Comparison of ENCODE assay signal across 8 cellular contexts in genomic region chr5:139403418-139403786, GRCh38. TPM values are rescaled to one million over a fixed set of nuclear protein-coding genes. Genes with fewer than 3 reads are reported as not detected.
DNase-seq lines count a peak whose midpoint lies in the region; ATAC-seq, FAIRE-seq and TF ChIP-seq lines count a peak whose summit lies in the region.

No MANE protein-coding gene starts in this region.

- peaks cover 0 to 10% of the 10 kb centered on the region in 2 donors for H3K4me1 ChIP-seq in ascending aorta
- H3K4me1 ChIP-seq in HepG2 (ENCODE audit: insufficient read depth, low read length), result peaks cover 49% of the 10 kb centered on the region
- H3K4me1 ChIP-seq in transverse colon, result peaks cover 5 to 16% (median 12%) of the 10 kb centered on the region in 4 donors

- intact Hi-C loops in ascending aorta (cut with DNase I), result loop anchor here (5.0 kb wide), 3 partner anchors 61 to 861 kb away; partner anchors contain the start of genes ETF1, MATR3 and PAIP2
- intact Hi-C loops in HepG2 (cut with micrococcal nuclease; ENCODE audit: unreplicated experiment), result loop anchor here (2.0 kb wide), 1 partner anchor 19 kb away; no protein-coding TSS in a partner anchor
- intact Hi-C loops in transverse colon (cut with DNase I; ENCODE audit: low total_unique reads), result no loop called here

- DNase-seq in activated CD8-positive, alpha-beta memory T cell treated with anti-CD3 and anti-CD28 coated beads, Interleukin-2, amount 10 ng/mL, durations not matched to agents 7 days and 5 days, result no peak
- DNase-seq in activated CD8-positive, alpha-beta memory T cell treated with anti-CD3 and anti-CD28 coated beads, Interleukin-2, amount 50 U/mL, for 48 hours, result no peak
- DNase-seq in ascending aorta (ENCODE audit: low spot score in 2 of 2) (no peak), HepG2 (ENCODE audit: low spot score) (no peak), transverse colon (no peak), HCEC 1CT (no peak)

- TF ChIP-seq POLR2A in HepG2 (IDR thresholded peaks at IDR 0.05; ENCODE audit: insufficient read depth in 1 of 2, low read depth in 2 of 2, low read length in 2 of 2) (no peak), transverse colon (IDR thresholded peaks at IDR 0.05) (no peak)

- H3K27ac ChIP-seq in ascending aorta (peak overlapping the region; percentile 88 to 90), HepG2 (ENCODE audit: extremely low read length, insufficient read depth, low read length) (peak overlapping the region; percentile 78), transverse colon (peak overlapping the region; percentile 86 to 93 (median 90))

- peaks cover 47% of the 10 kb centered on the region for H3K4me1 Mint-ChIP-seq in activated CD8-positive, alpha-beta memory T cell treated with anti-CD3 and anti-CD28 coated beads, Interleukin-2, amount 10 ng/mL, durations not matched to agents 7 days and 5 days

- POLR2A ChIA-PET in HepG2 (lab: Yijun Ruan, JAX), result interaction anchor here (0.7 to 1.4 kb wide), 7 partner anchors 8 to 36 kb away, joined by 3 to 8 read pairs (median 4); partner anchors contain the start of genes DNAJC18, PROB1 and SLC23A1

- H2AFZ ChIP-seq in HepG2 (ENCODE audit: low read length), result no peak overlapping the region

- H3K9ac ChIP-seq in HepG2 (ENCODE audit: insufficient read depth, low read depth, low read length), result peak overlapping the region; percentile 76

- TF ChIP-seq EP300 in HepG2 (IDR thresholded peaks at IDR 0.05; ENCODE audit: low read depth in 2 of 2, low read length in 2 of 2) (no peak), HepG2 (CRISPR knock-in tag; IDR thresholded peaks at IDR 0.05; ENCODE audit: borderline replicate concordance) (no peak), transverse colon (IDR thresholded peaks at IDR 0.05; ENCODE audit: low read depth) (no peak)

- CTCF ChIA-PET in activated CD8-positive, alpha-beta memory T cell treated with anti-CD3 and anti-CD28 coated beads, Interleukin-2, amount 10 ng/mL, durations not matched to agents 7 days and 5 days (lab: Charles Lee), result interaction anchor here (0.7 to 4.2 kb wide), 17 partner anchors 8 to 828 kb away, joined by 3 to 32 read pairs (median 5); partner anchors contain the start of genes HSPA9, MZB1, PROB1 and STING1
- CTCF ChIA-PET in HepG2 (lab: Yijun Ruan, JAX; ENCODE audit: low intra/inter-chr PET ratio, low total read pairs), result no interaction called here

- no peaks in the 10 kb centered on the region for H3K27me3 Mint-ChIP-seq in activated CD8-positive, alpha-beta memory T cell treated with anti-CD3 and anti-CD28 coated beads, Interleukin-2, amount 10 ng/mL, durations not matched to agents 7 days and 5 days

- no peaks in the 10 kb centered on the region; the same call in 1 of the 2 replicates for H4K20me1 ChIP-seq in HepG2 (ENCODE audit: insufficient read depth, low read length)

- TF ChIP-seq CTCF in ascending aorta (IDR thresholded peaks at IDR 0.05), result no peak
- TF ChIP-seq CTCF in HepG2 (CRISPR knock-in tag; IDR thresholded peaks at IDR 0.05), result no peak
- no peak for TF ChIP-seq CTCF in transverse colon (IDR thresholded peaks at IDR 0.05)

- H3K27me3 ChIP-seq in ascending aorta (no peaks in the 10 kb centered on the region), HepG2 (ENCODE audit: control insufficient read depth in 1 of 2, insufficient read depth in 2 of 2, low read length in 2 of 2) (no peaks in the 10 kb centered on the region), transverse colon (no peaks in the 10 kb centered on the region)

- 46% methylated on average over 7 of the region's 7 CpGs for WGBS in HepG2 (ENCODE audit: low lambda C conversion rate)
- 16% methylated on average over 7 of the region's 7 CpGs; no CpG with 5 or more reads in 1 of the 2 donors for WGBS in transverse colon (ENCODE audit: low coverage in 1 of 2), 2 donors

- peak overlapping the region; percentile 61 to 62 for H3K4me3 ChIP-seq in ascending aorta
- H3K4me3 ChIP-seq in HepG2 (replicated peaks in 1 of 3; ENCODE audit: insufficient read depth in 1 of 3, low read depth in 2 of 3, low read length in 3 of 3), result peak overlapping the region; percentile 59 to 77 (median 60); a peak in 5 of 6 replicates
- peak overlapping the region; percentile 15 to 60 (median 44) for H3K4me3 ChIP-seq in transverse colon

- H3K4me2 ChIP-seq in HepG2 (ENCODE audit: low read depth, low read length), result peak overlapping the region; percentile 99

- TF ChIP-seq RAD21 in HepG2 (CRISPR knock-in tag; IDR thresholded peaks at IDR 0.05), result no peak

- peaks cover 6% of the 10 kb centered on the region for H3K36me3 Mint-ChIP-seq in activated CD8-positive, alpha-beta memory T cell treated with anti-CD3 and anti-CD28 coated beads, Interleukin-2, amount 10 ng/mL, durations not matched to agents 7 days and 5 days

- in situ Hi-C loops in HepG2 (cut with HindIII; ENCODE audit: extremely low pct_ligation_motif_present, low pct_unique_long_range_greater_than_20kb) (no loop called here), transverse colon (cut with MboI; ENCODE audit: low pct_ligation_motif_present in 1 of 4, low pct_unique_long_range_greater_than_20kb in 1 of 4, low sequenced_read_pairs in 3 of 4) (no loop called here)

- BruUV-seq in HepG2 (replicated peaks; lab: Mats Ljungman, UMichigan), result TSS peak; percentile 93

- H3K4me3 Mint-ChIP-seq in activated CD8-positive, alpha-beta memory T cell treated with anti-CD3 and anti-CD28 coated beads, Interleukin-2, amount 10 ng/mL, durations not matched to agents 7 days and 5 days, result peak overlapping the region; percentile 92

- no peak for FAIRE-seq in HepG2 (lab: Jason Lieb, UNC)

- no peaks in the 10 kb centered on the region for H3K36me3 ChIP-seq in ascending aorta
- H3K36me3 ChIP-seq in HepG2 (replicated peaks in 1 of 2; ENCODE audit: control insufficient read depth in 1 of 2, insufficient read depth in 2 of 2, low read length in 2 of 2), result no peaks in the 10 kb centered on the region; a peak in 2 of 5 replicates
- no peaks in the 10 kb centered on the region for H3K36me3 ChIP-seq in transverse colon

- no peaks in the 10 kb centered on the region for H3K9me3 Mint-ChIP-seq in activated CD8-positive, alpha-beta memory T cell treated with anti-CD3 and anti-CD28 coated beads, Interleukin-2, amount 10 ng/mL, durations not matched to agents 7 days and 5 days (ENCODE audit: low read depth)

- H3K79me2 ChIP-seq in HepG2 (ENCODE audit: insufficient read depth, low read length), result peaks cover 2% of the 10 kb centered on the region

- peak overlapping the region; percentile 99 for H3K27ac Mint-ChIP-seq in activated CD8-positive, alpha-beta memory T cell treated with anti-CD3 and anti-CD28 coated beads, Interleukin-2, amount 10 ng/mL, durations not matched to agents 7 days and 5 days

- ATAC-seq in activated CD8-positive, alpha-beta memory T cell treated with anti-CD3 and anti-CD28 coated beads, Interleukin-2, amount 10 ng/mL, durations not matched to agents 7 days and 5 days, result no peak
- ATAC-seq in HepG2 (no peak; the same call in 2 of the 3 replicates), HG02763 (IDR thresholded peaks at IDR 0.05; ENCODE audit: unreplicated experiment) (no peak), HG03025 (IDR thresholded peaks at IDR 0.05; ENCODE audit: low FRiP score, unreplicated experiment) (no peak)

- H3K9me3 ChIP-seq in ascending aorta (no peaks in the 10 kb centered on the region), HepG2 (ENCODE audit: low read length) (no peaks in the 10 kb centered on the region), transverse colon (no peaks in the 10 kb centered on the region)

RNA-seq across cellular contexts. Expression of gene SPATA24, which starts 0.5 kb away (rescaled TPM):
- total RNA-seq in activated CD8-positive, alpha-beta memory T cell treated with anti-CD3 and anti-CD28 coated beads, Interleukin-2, amount 10 ng/mL, durations not matched to agents 7 days and 5 days, result 1 to 10 TPM; 5.8 to 6.2 TPM
- not detected for total RNA-seq in ascending aorta
- total RNA-seq in HepG2 (2016; rRNA removed; fragmentation: Illumina TruSeq; extraction: Trizol), result 11.1 and 13.0 TPM in 2 replicates
- 6.2 and 6.8 TPM in 2 replicates for total RNA-seq in HepG2 (2016; cell fraction: cytosol; rRNA removed; fragmentation: Illumina TruSeq; extraction: Trizol; ENCODE audit: low read depth)
- total RNA-seq in HepG2 (2016; cell fraction: insoluble cytoplasmic fraction; rRNA removed; fragmentation: Illumina TruSeq; extraction: Trizol), result 10.6 and 12.4 TPM in 2 replicates
- total RNA-seq in HepG2 (2016; cell fraction: membrane; rRNA removed; fragmentation: Illumina TruSeq; extraction: Trizol), result 7.9 and 8.2 TPM in 2 replicates
- 8.6 and 10.2 TPM in 2 replicates for total RNA-seq in HepG2 (2016; cell fraction: nucleus; rRNA removed; fragmentation: Illumina TruSeq; extraction: Trizol)
- polyA plus RNA-seq in HepG2 (2011; rRNA removed), result 6.0 and 8.5 TPM in 2 replicates
- polyA plus RNA-seq in HepG2 (2011; cell fraction: cytosol; rRNA removed), result 5.7 and 6.1 TPM in 2 replicates
- 12.2 and 14.9 TPM in 2 replicates for polyA plus RNA-seq in HepG2 (2011; cell fraction: nucleus; rRNA removed)
- polyA plus RNA-seq in HepG2 (2012), result 14.6 and 18.0 TPM in 2 replicates
- polyA plus RNA-seq in HepG2 (2016; cell fraction: cytosol; fragmentation: Illumina TruSeq; extraction: Trizol; ENCODE audit: low read depth), result 6.8 and 7.1 TPM in 2 replicates
- 12.2 and 14.9 TPM in 2 replicates for polyA plus RNA-seq in HepG2 (2016; cell fraction: insoluble cytoplasmic fraction; fragmentation: Illumina TruSeq; extraction: Trizol; ENCODE audit: low read depth)
- 5.6 and 5.7 TPM in 2 replicates for polyA plus RNA-seq in HepG2 (2016; cell fraction: membrane; fragmentation: Illumina TruSeq; extraction: Trizol; ENCODE audit: low read depth)
- 7.6 and 11.7 TPM in 2 replicates for polyA plus RNA-seq in HepG2 (2016; cell fraction: nucleus; fragmentation: Illumina TruSeq; extraction: Trizol; ENCODE audit: insufficient read depth, low read depth)
- 3.8 and 5.0 TPM in 2 replicates for polyA minus RNA-seq in HepG2 (2011; rRNA and poly(A)+ RNA removed; ENCODE audit: low replicate concordance)
- polyA minus RNA-seq in HepG2 (2011; cell fraction: cytosol; rRNA and poly(A)+ RNA removed), result 3.3 and 4.6 TPM in 2 replicates
- polyA minus RNA-seq in HepG2 (2011; cell fraction: nucleus; rRNA and poly(A)+ RNA removed), result 10.6 and 14.0 TPM in 2 replicates
- total RNA-seq in transverse colon, result 1 to 10 TPM in 2 of 4 donors, not detected in 2; 3.0 TPM

RNA-seq across cellular contexts. Expression of gene PROB1, which starts 8.5 kb away (rescaled TPM):
- total RNA-seq in activated CD8-positive, alpha-beta memory T cell treated with anti-CD3 and anti-CD28 coated beads, Interleukin-2, amount 10 ng/mL, durations not matched to agents 7 days and 5 days, result 10 to 100 TPM in 1 of 2 experiments, 1 to 10 TPM in 1; 6.3 to 10.9 TPM
- total RNA-seq in ascending aorta (4.3 TPM), HepG2 (2016; rRNA removed; fragmentation: Illumina TruSeq; extraction: Trizol) (0.28 and 0.69 TPM in 2 replicates), transverse colon (1 to 10 TPM in 1 of 4 donors, under 1 TPM in 2, not detected in 1; 0.55 to 1.1 (median 0.60) TPM)
- total RNA-seq in HepG2 (2016; cell fraction: cytosol; rRNA removed; fragmentation: Illumina TruSeq; extraction: Trizol; ENCODE audit: low read depth), result not detected in 2 replicates
- 0.18 and 0.63 TPM in 2 replicates for total RNA-seq in HepG2 (2016; cell fraction: insoluble cytoplasmic fraction; rRNA removed; fragmentation: Illumina TruSeq; extraction: Trizol)
- total RNA-seq in HepG2 (2016; cell fraction: membrane; rRNA removed; fragmentation: Illumina TruSeq; extraction: Trizol), result 0.09 and 0.10 TPM in 2 replicates
- total RNA-seq in HepG2 (2016; cell fraction: nucleus; rRNA removed; fragmentation: Illumina TruSeq; extraction: Trizol), result 0.72 and 0.96 TPM in 2 replicates
- 1.1 and 1.9 TPM in 2 replicates for polyA plus RNA-seq in HepG2 (2011; rRNA removed)
- 0.81 and 0.99 TPM in 2 replicates for polyA plus RNA-seq in HepG2 (2011; cell fraction: cytosol; rRNA removed)
- polyA plus RNA-seq in HepG2 (2011; cell fraction: nucleus; rRNA removed), result 10.6 and 11.1 TPM in 2 replicates
- polyA plus RNA-seq in HepG2 (2012), result 1.7 and 2.2 TPM in 2 replicates
- 0.06 and 0.07 TPM in 2 replicates for polyA plus RNA-seq in HepG2 (2016; cell fraction: cytosol; fragmentation: Illumina TruSeq; extraction: Trizol; ENCODE audit: low read depth)
- 0.14 and 0.29 TPM in 2 replicates for polyA plus RNA-seq in HepG2 (2016; cell fraction: insoluble cytoplasmic fraction; fragmentation: Illumina TruSeq; extraction: Trizol; ENCODE audit: low read depth)
- 0.06 and 0.14 TPM in 2 replicates for polyA plus RNA-seq in HepG2 (2016; cell fraction: membrane; fragmentation: Illumina TruSeq; extraction: Trizol; ENCODE audit: low read depth)
- 2.1 and 3.0 TPM in 2 replicates for polyA plus RNA-seq in HepG2 (2016; cell fraction: nucleus; fragmentation: Illumina TruSeq; extraction: Trizol; ENCODE audit: insufficient read depth, low read depth)
- 1.1 and 1.6 TPM in 2 replicates for polyA minus RNA-seq in HepG2 (2011; rRNA and poly(A)+ RNA removed; ENCODE audit: low replicate concordance)
- 0.69 and 0.79 TPM in 2 replicates for polyA minus RNA-seq in HepG2 (2011; cell fraction: cytosol; rRNA and poly(A)+ RNA removed)
- polyA minus RNA-seq in HepG2 (2011; cell fraction: nucleus; rRNA and poly(A)+ RNA removed), result 2.4 and 2.6 TPM in 2 replicates

RNA-seq across cellular contexts. Expression of gene MZB1, which starts 13.7 kb away (rescaled TPM):
- total RNA-seq in activated CD8-positive, alpha-beta memory T cell treated with anti-CD3 and anti-CD28 coated beads, Interleukin-2, amount 10 ng/mL, durations not matched to agents 7 days and 5 days, result 10 to 100 TPM; 51.7 to 61.1 TPM
- total RNA-seq in ascending aorta (8.0 TPM), HepG2 (2016; rRNA removed; fragmentation: Illumina TruSeq; extraction: Trizol) (0.27 and 0.31 TPM in 2 replicates), transverse colon (10 to 100 TPM in 1 of 4 donors, 1 to 10 TPM in 1, not detected in 2; 4.0 to 39.2 TPM)
- 0.44 TPM in 1 of 2 replicates, not detected in the other for total RNA-seq in HepG2 (2016; cell fraction: cytosol; rRNA removed; fragmentation: Illumina TruSeq; extraction: Trizol; ENCODE audit: low read depth)
- total RNA-seq in HepG2 (2016; cell fraction: insoluble cytoplasmic fraction; rRNA removed; fragmentation: Illumina TruSeq; extraction: Trizol), result 0.22 TPM in 1 of 2 replicates, not detected in the other
- 0.34 TPM in 1 of 2 replicates, not detected in the other for total RNA-seq in HepG2 (2016; cell fraction: membrane; rRNA removed; fragmentation: Illumina TruSeq; extraction: Trizol)
- 0.47 TPM in 1 of 2 replicates, not detected in the other for total RNA-seq in HepG2 (2016; cell fraction: nucleus; rRNA removed; fragmentation: Illumina TruSeq; extraction: Trizol)
- 0.35 and 0.40 TPM in 2 replicates for polyA plus RNA-seq in HepG2 (2011; rRNA removed)
- 0.20 and 0.21 TPM in 2 replicates for polyA plus RNA-seq in HepG2 (2011; cell fraction: cytosol; rRNA removed)
- polyA plus RNA-seq in HepG2 (2011; cell fraction: nucleus; rRNA removed), result 1.2 and 1.6 TPM in 2 replicates
- 0.19 and 0.21 TPM in 2 replicates for polyA plus RNA-seq in HepG2 (2012)
- not detected in 2 replicates for polyA plus RNA-seq in HepG2 (2016; cell fraction: cytosol; fragmentation: Illumina TruSeq; extraction: Trizol; ENCODE audit: low read depth)
- polyA plus RNA-seq in HepG2 (2016; cell fraction: insoluble cytoplasmic fraction; fragmentation: Illumina TruSeq; extraction: Trizol; ENCODE audit: low read depth), result not detected in 2 replicates
- polyA plus RNA-seq in HepG2 (2016; cell fraction: membrane; fragmentation: Illumina TruSeq; extraction: Trizol; ENCODE audit: low read depth), result not detected in 2 replicates
- polyA plus RNA-seq in HepG2 (2016; cell fraction: nucleus; fragmentation: Illumina TruSeq; extraction: Trizol; ENCODE audit: insufficient read depth, low read depth), result not detected in 2 replicates
- polyA minus RNA-seq in HepG2 (2011; rRNA and poly(A)+ RNA removed; ENCODE audit: low replicate concordance), result 1.6 and 4.8 TPM in 2 replicates
- polyA minus RNA-seq in HepG2 (2011; cell fraction: cytosol; rRNA and poly(A)+ RNA removed), result not detected in 2 replicates
- 1.0 and 3.2 TPM in 2 replicates for polyA minus RNA-seq in HepG2 (2011; cell fraction: nucleus; rRNA and poly(A)+ RNA removed)

RNA-seq across cellular contexts. Expression of gene SLC23A1, which starts 20.3 kb away (rescaled TPM):
- total RNA-seq in activated CD8-positive, alpha-beta memory T cell treated with anti-CD3 and anti-CD28 coated beads, Interleukin-2, amount 10 ng/mL, durations not matched to agents 7 days and 5 days, result 1 to 10 TPM; 1.9 to 2.5 TPM
- not detected for total RNA-seq in ascending aorta
- 3.6 and 6.6 TPM in 2 replicates for total RNA-seq in HepG2 (2016; rRNA removed; fragmentation: Illumina TruSeq; extraction: Trizol)
- 7.0 and 8.2 TPM in 2 replicates for total RNA-seq in HepG2 (2016; cell fraction: cytosol; rRNA removed; fragmentation: Illumina TruSeq; extraction: Trizol; ENCODE audit: low read depth)
- 3.7 and 9.0 TPM in 2 replicates for total RNA-seq in HepG2 (2016; cell fraction: insoluble cytoplasmic fraction; rRNA removed; fragmentation: Illumina TruSeq; extraction: Trizol)
- 4.6 and 5.2 TPM in 2 replicates for total RNA-seq in HepG2 (2016; cell fraction: membrane; rRNA removed; fragmentation: Illumina TruSeq; extraction: Trizol)
- total RNA-seq in HepG2 (2016; cell fraction: nucleus; rRNA removed; fragmentation: Illumina TruSeq; extraction: Trizol), result 5.5 and 7.9 TPM in 2 replicates
- 6.0 and 7.0 TPM in 2 replicates for polyA plus RNA-seq in HepG2 (2011; rRNA removed)
- 5.9 and 7.1 TPM in 2 replicates for polyA plus RNA-seq in HepG2 (2011; cell fraction: cytosol; rRNA removed)
- 24.2 and 29.4 TPM in 2 replicates for polyA plus RNA-seq in HepG2 (2011; cell fraction: nucleus; rRNA removed)
- 6.4 and 9.0 TPM in 2 replicates for polyA plus RNA-seq in HepG2 (2012)
- 2.3 and 2.4 TPM in 2 replicates for polyA plus RNA-seq in HepG2 (2016; cell fraction: cytosol; fragmentation: Illumina TruSeq; extraction: Trizol; ENCODE audit: low read depth)
- polyA plus RNA-seq in HepG2 (2016; cell fraction: insoluble cytoplasmic fraction; fragmentation: Illumina TruSeq; extraction: Trizol; ENCODE audit: low read depth), result 4.0 and 4.3 TPM in 2 replicates
- 4.3 and 5.1 TPM in 2 replicates for polyA plus RNA-seq in HepG2 (2016; cell fraction: membrane; fragmentation: Illumina TruSeq; extraction: Trizol; ENCODE audit: low read depth)
- 13.5 and 13.8 TPM in 2 replicates for polyA plus RNA-seq in HepG2 (2016; cell fraction: nucleus; fragmentation: Illumina TruSeq; extraction: Trizol; ENCODE audit: insufficient read depth, low read depth)
- 30.0 and 58.9 TPM in 2 replicates for polyA minus RNA-seq in HepG2 (2011; rRNA and poly(A)+ RNA removed; ENCODE audit: low replicate concordance)
- 3.8 and 7.7 TPM in 2 replicates for polyA minus RNA-seq in HepG2 (2011; cell fraction: cytosol; rRNA and poly(A)+ RNA removed)
- 7.5 and 12.6 TPM in 2 replicates for polyA minus RNA-seq in HepG2 (2011; cell fraction: nucleus; rRNA and poly(A)+ RNA removed)
- total RNA-seq in transverse colon, result 1 to 10 TPM in 2 of 4 donors, under 1 TPM in 1, not detected in 1; 0.80 to 9.5 (median 7.4) TPM

RNA-seq across cellular contexts. Expression of gene DNAJC18, which starts 35.9 kb away (rescaled TPM):
- 10 to 100 TPM in 1 of 2 experiments, 1 to 10 TPM in 1; 9.2 to 25.7 TPM for total RNA-seq in activated CD8-positive, alpha-beta memory T cell treated with anti-CD3 and anti-CD28 coated beads, Interleukin-2, amount 10 ng/mL, durations not matched to agents 7 days and 5 days
- total RNA-seq in ascending aorta (8.4 TPM), HepG2 (2016; rRNA removed; fragmentation: Illumina TruSeq; extraction: Trizol) (6.5 and 9.6 TPM in 2 replicates), transverse colon (1 to 10 TPM in 3 of 4 donors, under 1 TPM in 1; 0.37 to 3.8 (median 3.2) TPM)
- total RNA-seq in HepG2 (2016; cell fraction: cytosol; rRNA removed; fragmentation: Illumina TruSeq; extraction: Trizol; ENCODE audit: low read depth), result 2.3 and 2.5 TPM in 2 replicates
- 5.6 and 9.2 TPM in 2 replicates for total RNA-seq in HepG2 (2016; cell fraction: insoluble cytoplasmic fraction; rRNA removed; fragmentation: Illumina TruSeq; extraction: Trizol)
- 4.6 and 5.4 TPM in 2 replicates for total RNA-seq in HepG2 (2016; cell fraction: membrane; rRNA removed; fragmentation: Illumina TruSeq; extraction: Trizol)
- 6.0 and 8.1 TPM in 2 replicates for total RNA-seq in HepG2 (2016; cell fraction: nucleus; rRNA removed; fragmentation: Illumina TruSeq; extraction: Trizol)
- 5.7 and 6.6 TPM in 2 replicates for polyA plus RNA-seq in HepG2 (2011; rRNA removed)
- polyA plus RNA-seq in HepG2 (2011; cell fraction: cytosol; rRNA removed), result 2.3 and 3.6 TPM in 2 replicates
- 1.3 and 1.6 TPM in 2 replicates for polyA plus RNA-seq in HepG2 (2011; cell fraction: nucleus; rRNA removed)
- polyA plus RNA-seq in HepG2 (2012), result 9.7 and 12.5 TPM in 2 replicates
- 1.6 and 4.1 TPM in 2 replicates for polyA plus RNA-seq in HepG2 (2016; cell fraction: cytosol; fragmentation: Illumina TruSeq; extraction: Trizol; ENCODE audit: low read depth)
- 9.3 and 9.5 TPM in 2 replicates for polyA plus RNA-seq in HepG2 (2016; cell fraction: insoluble cytoplasmic fraction; fragmentation: Illumina TruSeq; extraction: Trizol; ENCODE audit: low read depth)
- 4.1 and 4.4 TPM in 2 replicates for polyA plus RNA-seq in HepG2 (2016; cell fraction: membrane; fragmentation: Illumina TruSeq; extraction: Trizol; ENCODE audit: low read depth)
- 7.1 and 8.5 TPM in 2 replicates for polyA plus RNA-seq in HepG2 (2016; cell fraction: nucleus; fragmentation: Illumina TruSeq; extraction: Trizol; ENCODE audit: insufficient read depth, low read depth)
- polyA minus RNA-seq in HepG2 (2011; rRNA and poly(A)+ RNA removed; ENCODE audit: low replicate concordance), result 3.3 and 4.3 TPM in 2 replicates
- 4.4 and 5.2 TPM in 2 replicates for polyA minus RNA-seq in HepG2 (2011; cell fraction: cytosol; rRNA and poly(A)+ RNA removed)
- polyA minus RNA-seq in HepG2 (2011; cell fraction: nucleus; rRNA and poly(A)+ RNA removed), result 3.1 and 3.6 TPM in 2 replicates
